ENCODE assay signal across 8 cellular contexts in genomic region chr17:57868007-57868774, GRCh38. TPM values are rescaled to one million over a fixed set of nuclear protein-coding genes. Genes with fewer than 3 reads are reported as not detected.
DNase-seq lines count a peak whose midpoint lies in the region; ATAC-seq and TF ChIP-seq lines count a peak whose summit lies in the region.

No MANE protein-coding gene starts in this region.

- H3K27me3 Mint-ChIP-seq in Calu3 (ENCODE audit: unreplicated experiment) (no peaks in the 10 kb centered on the region), endodermal cell (ENCODE audit: insufficient read depth) (peaks cover 83% of the 10 kb centered on the region)

- H3K27ac Mint-ChIP-seq in Calu3 (ENCODE audit: unreplicated experiment) (peak overlapping the region; percentile 70), endodermal cell (no peak overlapping the region)

- CTCF ChIA-PET in Calu3 (lab: Charles Lee), result interaction anchor here (1.0 to 1.6 kb wide), 2 partner anchors 131 to 134 kb away, joined by 3 read pairs; no protein-coding TSS in a partner anchor

- H3K27me3 ChIP-seq in SJCRH30 (no peaks in the 10 kb centered on the region), endodermal cell (ENCODE audit: control insufficient read depth, insufficient read depth, low read length, poor library complexity, severe bottlenecking) (no peaks in the 10 kb centered on the region)

- H3K4me1 Mint-ChIP-seq in Calu3 (ENCODE audit: low read depth, unreplicated experiment) (peaks cover 10% of the 10 kb centered on the region), endodermal cell (peaks cover 31% of the 10 kb centered on the region)

- peak; percentile 90 for ATAC-seq in GM19043 (IDR thresholded peaks at IDR 0.05; ENCODE audit: low read depth, unreplicated experiment)
- ATAC-seq in HG03442 (IDR thresholded peaks at IDR 0.05; ENCODE audit: unreplicated experiment), result peak; percentile 83
- ATAC-seq in HG02678 (IDR thresholded peaks at IDR 0.05; ENCODE audit: unreplicated experiment), result no peak
- ATAC-seq in GM21360 (IDR thresholded peaks at IDR 0.05; ENCODE audit: unreplicated experiment), result no peak

- peak overlapping the region; percentile 87 for H3K27ac ChIP-seq in SJCRH30
- H3K27ac ChIP-seq in endodermal cell (ENCODE audit: low read depth, low read length), result peak overlapping the region; percentile 49

- BruUV-seq in Calu3 (replicated peaks; lab: Mats Ljungman, UMichigan), result no TSS peak

- intact Hi-C loops in Calu3 (cut with micrococcal nuclease; ENCODE audit: unreplicated experiment), result no loop called here

- H3K9me3 ChIP-seq in SJCRH30 (replicated peaks) (no peaks in the 10 kb centered on the region), endodermal cell (ENCODE audit: control insufficient read depth, low read length) (no peaks in the 10 kb centered on the region)

- peak; percentile 52 for DNase-seq in Calu3
- DNase-seq in SJCRH30, result peak; percentile 90 to 93
- DNase-seq in endodermal cell, result peak; percentile 96
- peak; percentile 59 for DNase-seq in mucosa of gallbladder (ENCODE audit: low spot score)

- TF ChIP-seq CTCF in Calu3 (IDR thresholded peaks at IDR 0.05; ENCODE audit: unreplicated experiment), result no peak
- TF ChIP-seq CTCF in endodermal cell (conservative IDR thresholded peaks at IDR 0.05), result peak; percentile 78

- H3K4me1 ChIP-seq in SJCRH30 (peaks cover 36% of the 10 kb centered on the region), endodermal cell (ENCODE audit: control insufficient read depth, insufficient read depth, low read length) (peaks cover 19% of the 10 kb centered on the region)

- H3K4me3 Mint-ChIP-seq in Calu3 (ENCODE audit: low read depth, unreplicated experiment) (no peak overlapping the region), endodermal cell (no peak overlapping the region)

- peaks cover 20% of the 10 kb centered on the region for H3K36me3 Mint-ChIP-seq in Calu3 (ENCODE audit: insufficient read depth, unreplicated experiment)
- H3K36me3 Mint-ChIP-seq in endodermal cell (ENCODE audit: low read depth), result peaks cover 40% of the 10 kb centered on the region

- WGBS in endodermal cell (ENCODE audit: insufficient coverage in 1 of 2, insufficient read length in 1 of 2), 2 experiments, result 46 to 53% methylated on average over 10 to 18 of the region's 18 CpGs

- H3K9me3 Mint-ChIP-seq in Calu3 (ENCODE audit: low read depth, unreplicated experiment) (no peaks in the 10 kb centered on the region), endodermal cell (peaks cover 8% of the 10 kb centered on the region)

- H3K9ac ChIP-seq in endodermal cell (ENCODE audit: extremely low read depth, low read length, poor library complexity, severe bottlenecking), result no peak overlapping the region

- H3K36me3 ChIP-seq in SJCRH30, result no peaks in the 10 kb centered on the region
- peaks cover 23% of the 10 kb centered on the region for H3K36me3 ChIP-seq in endodermal cell (ENCODE audit: control insufficient read depth, insufficient read depth, low read length)

- 0 out of 2 replicates have a peak overlapping the region, but pooled peaks have one; percentile 6 for H3K4me3 ChIP-seq in SJCRH30
- no peak overlapping the region for H3K4me3 ChIP-seq in endodermal cell (ENCODE audit: low read length)

RNA-seq across cellular contexts. Expression of gene MRPS23, which starts 18.3 kb away (rescaled TPM):
- total RNA-seq in Calu3 (2022) (38.1 and 49.0 TPM in 2 replicates), endodermal cell (10 to 100 TPM; 43.9 to 49.2 TPM), mucosa of gallbladder (32.5 TPM)
- total RNA-seq in SJCRH30 (2014; rRNA removed; shearing (Covaris generic)), result 28.4 and 36.5 TPM in 2 replicates
- 40.1 TPM for polyA plus RNA-seq in endodermal cell (2013, experiment 1 of 2)
- polyA plus RNA-seq in endodermal cell (2013, experiment 2 of 2), result 41.1 TPM

Comparison
In these comparisons a context has a peak if more than half of its experiments do, and no peak if none do; other contexts are left out.
1. ATAC-seq: peak in GM19043 (single experiment) and HG03442 (single experiment); none in HG02678 (single experiment) and GM21360 (single experiment).
2. Peak in every context shown above with its lines, with median percentiles within 50 percentile points of each other: DNase-seq.